1 cellular context compared by ENCODE assay signal in genomic region chr2:20998972-20999905, GRCh38.
TF ChIP-seq lines count a peak whose summit lies in the region.

No MANE protein-coding gene starts in this region.

TF ChIP-seq in HepG2, 621 proteins besides CTCF, POLR2A, EP300 and RAD21 (continued from another document and continues in another):
- TF ChIP-seq ZBTB40 (IDR thresholded peaks at IDR 0.05) (no peak), ZBTB40 (CRISPR knock-in tag; IDR thresholded peaks at IDR 0.05) (peak; percentile 78; the same call in 1 of the 2 replicates), SAFB2 (CRISPR knock-in tag; IDR thresholded peaks at IDR 0.05; ENCODE audit: borderline replicate concordance, low read depth) (0 out of 2 replicates have a peak, but pooled peaks have one; percentile 5), ZNF503 (CRISPR knock-in tag; IDR thresholded peaks at IDR 0.05) (no peak), ARID4A (CRISPR knock-in tag; IDR thresholded peaks at IDR 0.05; ENCODE audit: borderline replicate concordance) (0 out of 2 replicates have a peak, but pooled peaks have one; percentile 16), TFAP4 (IDR thresholded peaks at IDR 0.05; ENCODE audit: borderline replicate concordance, low read depth) (no peak), KMT2A (CRISPR knock-in tag; IDR thresholded peaks at IDR 0.05) (no peak), TSC22D2 (CRISPR knock-in tag; IDR thresholded peaks at IDR 0.05; ENCODE audit: borderline replicate concordance) (no peak), ZNF850 (CRISPR knock-in tag; conservative IDR thresholded peaks at IDR 0.05) (no peak), CSRNP2 (CRISPR knock-in tag; conservative IDR thresholded peaks at IDR 0.05; ENCODE audit: low read depth) (0 out of 2 replicates have a peak, but pooled peaks have one; percentile 5), ZBTB3 (CRISPR knock-in tag; IDR thresholded peaks at IDR 0.05; ENCODE audit: borderline replicate concordance, low read depth) (no peak), SP5 (CRISPR knock-in tag; IDR thresholded peaks at IDR 0.05; ENCODE audit: borderline replicate concordance, low read depth) (no peak), AGO2 (optimal IDR thresholded peaks at IDR 0.05; ENCODE audit: low read depth, low read length) (peak; percentile 95), ZNF430 (CRISPR knock-in tag; IDR thresholded peaks at IDR 0.05) (no peak), TRIM22 (IDR thresholded peaks at IDR 0.05) (no peak), DBP (CRISPR knock-in tag; IDR thresholded peaks at IDR 0.05; ENCODE audit: not compliant biosample characterization) (no peak)
- TF ChIP-seq, protein P1, sequence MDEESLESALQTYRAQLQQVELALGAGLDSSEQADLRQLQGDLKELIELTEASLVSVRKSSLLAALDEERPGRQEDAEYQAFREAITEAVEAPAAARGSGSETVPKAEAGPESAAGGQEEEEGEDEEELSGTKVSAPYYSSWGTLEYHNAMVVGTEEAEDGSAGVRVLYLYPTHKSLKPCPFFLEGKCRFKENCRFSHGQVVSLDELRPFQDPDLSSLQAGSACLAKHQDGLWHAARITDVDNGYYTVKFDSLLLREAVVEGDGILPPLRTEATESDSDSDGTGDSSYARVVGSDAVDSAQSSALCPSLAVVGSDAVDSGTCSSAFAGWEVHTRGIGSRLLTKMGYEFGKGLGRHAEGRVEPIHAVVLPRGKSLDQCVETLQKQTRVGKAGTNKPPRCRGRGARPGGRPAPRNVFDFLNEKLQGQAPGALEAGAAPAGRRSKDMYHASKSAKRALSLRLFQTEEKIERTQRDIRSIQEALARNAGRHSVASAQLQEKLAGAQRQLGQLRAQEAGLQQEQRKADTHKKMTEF (CRISPR knock-in tag; IDR thresholded peaks at IDR 0.05): peak; percentile 2; the same call in 1 of the 2 replicates
- TF ChIP-seq, protein P2, sequence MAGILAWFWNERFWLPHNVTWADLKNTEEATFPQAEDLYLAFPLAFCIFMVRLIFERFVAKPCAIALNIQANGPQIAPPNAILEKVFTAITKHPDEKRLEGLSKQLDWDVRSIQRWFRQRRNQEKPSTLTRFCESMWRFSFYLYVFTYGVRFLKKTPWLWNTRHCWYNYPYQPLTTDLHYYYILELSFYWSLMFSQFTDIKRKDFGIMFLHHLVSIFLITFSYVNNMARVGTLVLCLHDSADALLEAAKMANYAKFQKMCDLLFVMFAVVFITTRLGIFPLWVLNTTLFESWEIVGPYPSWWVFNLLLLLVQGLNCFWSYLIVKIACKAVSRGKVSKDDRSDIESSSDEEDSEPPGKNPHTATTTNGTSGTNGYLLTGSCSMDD (CRISPR knock-in tag; IDR thresholded peaks at IDR 0.05): no peak
- TF ChIP-seq, protein P3, sequence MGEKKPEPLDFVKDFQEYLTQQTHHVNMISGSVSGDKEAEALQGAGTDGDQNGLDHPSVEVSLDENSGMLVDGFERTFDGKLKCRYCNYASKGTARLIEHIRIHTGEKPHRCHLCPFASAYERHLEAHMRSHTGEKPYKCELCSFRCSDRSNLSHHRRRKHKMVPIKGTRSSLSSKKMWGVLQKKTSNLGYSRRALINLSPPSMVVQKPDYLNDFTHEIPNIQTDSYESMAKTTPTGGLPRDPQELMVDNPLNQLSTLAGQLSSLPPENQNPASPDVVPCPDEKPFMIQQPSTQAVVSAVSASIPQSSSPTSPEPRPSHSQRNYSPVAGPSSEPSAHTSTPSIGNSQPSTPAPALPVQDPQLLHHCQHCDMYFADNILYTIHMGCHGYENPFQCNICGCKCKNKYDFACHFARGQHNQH (CRISPR knock-in tag; IDR thresholded peaks at IDR 0.05): no peak
